In the genomic region with DNA sequence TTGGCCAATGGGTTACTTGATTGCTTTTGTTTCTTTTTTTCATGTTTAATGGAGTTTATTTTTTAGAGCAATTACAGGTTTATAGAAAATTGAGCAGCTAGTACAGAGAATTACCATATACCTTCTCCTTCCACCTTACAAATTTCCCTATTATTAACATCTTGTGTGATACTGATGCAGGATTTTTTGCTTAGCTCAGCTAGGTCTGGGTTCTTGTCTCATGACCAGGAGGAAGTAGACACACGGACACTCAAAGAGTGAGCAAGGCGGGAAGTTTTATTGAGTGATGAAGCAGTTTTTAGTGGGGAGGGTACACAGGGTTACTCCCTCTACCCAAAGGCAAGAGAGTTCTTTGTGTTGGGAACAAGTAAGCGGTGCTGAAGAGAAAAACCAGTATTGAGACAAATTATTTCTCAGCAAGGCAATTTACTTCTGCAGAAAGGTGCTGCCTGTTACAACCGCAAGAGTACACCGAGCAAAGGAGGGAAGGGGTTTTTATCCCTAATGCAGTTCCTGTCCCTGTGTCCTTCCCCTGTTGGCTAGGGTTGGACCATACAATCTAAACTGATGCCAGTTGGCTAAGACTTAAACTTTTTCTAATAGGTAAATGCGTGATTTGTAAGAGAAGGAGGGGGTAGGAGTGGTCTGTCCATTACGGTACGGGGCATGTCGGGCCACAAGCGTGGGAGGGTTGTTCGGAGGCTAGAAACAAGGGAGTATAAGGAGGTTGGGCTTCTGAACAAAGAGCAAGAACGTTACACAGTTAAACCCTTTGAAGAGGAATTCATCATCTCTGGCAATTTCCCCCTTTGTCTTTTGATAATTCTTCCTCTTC, we compare ENCODE assay signal across 1 cellular context.
TF ChIP-seq lines count a peak whose summit lies in the region.

No MANE protein-coding gene starts in this region.

TF ChIP-seq in K562, 482 proteins besides CTCF, POLR2A, EP300 and RAD21 (continued from another document and continues in another):
- TF ChIP-seq, protein P1, sequence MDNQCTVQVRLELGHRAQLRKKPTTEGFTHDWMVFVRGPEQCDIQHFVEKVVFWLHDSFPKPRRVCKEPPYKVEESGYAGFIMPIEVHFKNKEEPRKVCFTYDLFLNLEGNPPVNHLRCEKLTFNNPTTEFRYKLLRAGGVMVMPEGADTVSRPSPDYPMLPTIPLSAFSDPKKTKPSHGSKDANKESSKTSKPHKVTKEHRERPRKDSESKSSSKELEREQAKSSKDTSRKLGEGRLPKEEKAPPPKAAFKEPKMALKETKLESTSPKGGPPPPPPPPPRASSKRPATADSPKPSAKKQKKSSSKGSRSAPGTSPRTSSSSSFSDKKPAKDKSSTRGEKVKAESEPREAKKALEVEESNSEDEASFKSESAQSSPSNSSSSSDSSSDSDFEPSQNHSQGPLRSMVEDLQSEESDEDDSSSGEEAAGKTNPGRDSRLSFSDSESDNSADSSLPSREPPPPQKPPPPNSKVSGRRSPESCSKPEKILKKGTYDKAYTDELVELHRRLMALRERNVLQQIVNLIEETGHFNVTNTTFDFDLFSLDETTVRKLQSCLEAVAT (IDR thresholded peaks at IDR 0.05): no peak
- TF ChIP-seq ZNF445 (CRISPR knock-in tag; IDR thresholded peaks at IDR 0.05; ENCODE audit: low read depth): peak; percentile 74; the same call in 1 of the 2 replicates
- peak; percentile 97 for TF ChIP-seq TRIM28 (IDR thresholded peaks at IDR 0.05)
- TF ChIP-seq POLR3A (IDR thresholded peaks at IDR 0.05; ENCODE audit: borderline replicate concordance, extremely low read depth, insufficient read depth, insufficient read length): no peak
- TF ChIP-seq STAT5A (IDR thresholded peaks at IDR 0.05; ENCODE audit: borderline replicate concordance, low read length): no peak
- no peak for TF ChIP-seq HDGF (IDR thresholded peaks at IDR 0.05)
- TF ChIP-seq CUX1 (CRISPR knock-in tag; IDR thresholded peaks at IDR 0.05): no peak
- TF ChIP-seq, protein P2, sequence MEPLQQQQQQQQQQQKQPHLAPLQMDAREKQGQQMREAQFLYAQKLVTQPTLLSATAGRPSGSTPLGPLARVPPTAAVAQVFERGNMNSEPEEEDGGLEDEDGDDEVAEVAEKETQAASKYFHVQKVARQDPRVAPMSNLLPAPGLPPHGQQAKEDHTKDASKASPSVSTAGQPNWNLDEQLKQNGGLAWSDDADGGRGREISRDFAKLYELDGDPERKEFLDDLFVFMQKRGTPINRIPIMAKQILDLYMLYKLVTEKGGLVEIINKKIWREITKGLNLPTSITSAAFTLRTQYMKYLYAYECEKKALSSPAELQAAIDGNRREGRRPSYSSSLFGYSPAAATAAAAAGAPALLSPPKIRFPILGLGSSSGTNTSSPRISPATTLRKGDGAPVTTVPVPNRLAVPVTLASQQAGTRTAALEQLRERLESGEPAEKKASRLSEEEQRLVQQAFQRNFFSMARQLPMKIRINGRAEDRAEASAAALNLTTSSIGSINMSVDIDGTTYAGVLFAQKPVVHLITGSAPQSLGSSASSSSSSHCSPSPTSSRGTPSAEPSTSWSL (CRISPR knock-in tag; IDR thresholded peaks at IDR 0.05; ENCODE audit: borderline replicate concordance): no peak
- TF ChIP-seq TRIM24 (IDR thresholded peaks at IDR 0.05): peak; percentile 13 to 76; a peak in 2 of 4 replicates
- no peak for TF ChIP-seq GTF2F1 (IDR thresholded peaks at IDR 0.05; ENCODE audit: low read depth, low read length)
- TF ChIP-seq ZNF354B (CRISPR knock-in tag; IDR thresholded peaks at IDR 0.05): no peak
- TF ChIP-seq ZFP36 (IDR thresholded peaks at IDR 0.05; ENCODE audit: low read depth, low read length, partially characterized antibody): no peak
- no peak for TF ChIP-seq MYC (IDR thresholded peaks at IDR 0.05; ENCODE audit: low read depth, low read length)
- no peak for TF ChIP-seq MYC (CRISPR knock-in tag; IDR thresholded peaks at IDR 0.05; ENCODE audit: borderline replicate concordance, low read depth)
- TF ChIP-seq, protein P3, sequence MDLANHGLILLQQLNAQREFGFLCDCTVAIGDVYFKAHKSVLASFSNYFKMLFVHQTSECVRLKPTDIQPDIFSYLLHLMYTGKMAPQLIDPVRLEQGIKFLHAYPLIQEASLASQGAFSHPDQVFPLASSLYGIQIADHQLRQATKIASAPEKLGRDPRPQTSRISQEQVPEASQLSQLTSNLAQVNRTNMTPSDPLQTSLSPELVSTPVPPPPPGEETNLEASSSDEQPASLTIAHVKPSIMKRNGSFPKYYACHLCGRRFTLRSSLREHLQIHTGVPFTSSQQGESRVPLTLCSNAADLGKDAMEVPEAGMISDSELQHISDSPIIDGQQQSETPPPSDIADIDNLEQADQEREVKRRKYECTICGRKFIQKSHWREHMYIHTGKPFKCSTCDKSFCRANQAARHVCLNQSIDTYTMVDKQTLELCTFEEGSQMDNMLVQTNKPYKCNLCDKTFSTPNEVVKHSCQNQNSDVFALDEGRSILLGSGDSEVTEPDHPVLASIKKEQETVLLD (IDR thresholded peaks at IDR 0.05): no peak
- TF ChIP-seq SMAD2 (IDR thresholded peaks at IDR 0.05; ENCODE audit: low read depth, low read length): no peak
- TF ChIP-seq ZNF140 (CRISPR knock-in tag; IDR thresholded peaks at IDR 0.05): no peak
- TF ChIP-seq ARID2 (IDR thresholded peaks at IDR 0.05): no peak
- peak in 1 of 2 experiments; percentile 99; a peak in 2 of 3 replicates for TF ChIP-seq CBX3 (IDR thresholded peaks at IDR 0.05; ENCODE audit: borderline replicate concordance in 1 of 2, low read length in 2 of 2)
- TF ChIP-seq, protein P4, sequence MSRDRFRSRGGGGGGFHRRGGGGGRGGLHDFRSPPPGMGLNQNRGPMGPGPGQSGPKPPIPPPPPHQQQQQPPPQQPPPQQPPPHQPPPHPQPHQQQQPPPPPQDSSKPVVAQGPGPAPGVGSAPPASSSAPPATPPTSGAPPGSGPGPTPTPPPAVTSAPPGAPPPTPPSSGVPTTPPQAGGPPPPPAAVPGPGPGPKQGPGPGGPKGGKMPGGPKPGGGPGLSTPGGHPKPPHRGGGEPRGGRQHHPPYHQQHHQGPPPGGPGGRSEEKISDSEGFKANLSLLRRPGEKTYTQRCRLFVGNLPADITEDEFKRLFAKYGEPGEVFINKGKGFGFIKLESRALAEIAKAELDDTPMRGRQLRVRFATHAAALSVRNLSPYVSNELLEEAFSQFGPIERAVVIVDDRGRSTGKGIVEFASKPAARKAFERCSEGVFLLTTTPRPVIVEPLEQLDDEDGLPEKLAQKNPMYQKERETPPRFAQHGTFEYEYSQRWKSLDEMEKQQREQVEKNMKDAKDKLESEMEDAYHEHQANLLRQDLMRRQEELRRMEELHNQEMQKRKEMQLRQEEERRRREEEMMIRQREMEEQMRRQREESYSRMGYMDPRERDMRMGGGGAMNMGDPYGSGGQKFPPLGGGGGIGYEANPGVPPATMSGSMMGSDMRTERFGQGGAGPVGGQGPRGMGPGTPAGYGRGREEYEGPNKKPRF (IDR thresholded peaks at IDR 0.05; ENCODE audit: low read depth, low read length): no peak
- no peak for TF ChIP-seq SREBF2 (CRISPR knock-in tag; IDR thresholded peaks at IDR 0.05)
- TF ChIP-seq, protein P5, sequence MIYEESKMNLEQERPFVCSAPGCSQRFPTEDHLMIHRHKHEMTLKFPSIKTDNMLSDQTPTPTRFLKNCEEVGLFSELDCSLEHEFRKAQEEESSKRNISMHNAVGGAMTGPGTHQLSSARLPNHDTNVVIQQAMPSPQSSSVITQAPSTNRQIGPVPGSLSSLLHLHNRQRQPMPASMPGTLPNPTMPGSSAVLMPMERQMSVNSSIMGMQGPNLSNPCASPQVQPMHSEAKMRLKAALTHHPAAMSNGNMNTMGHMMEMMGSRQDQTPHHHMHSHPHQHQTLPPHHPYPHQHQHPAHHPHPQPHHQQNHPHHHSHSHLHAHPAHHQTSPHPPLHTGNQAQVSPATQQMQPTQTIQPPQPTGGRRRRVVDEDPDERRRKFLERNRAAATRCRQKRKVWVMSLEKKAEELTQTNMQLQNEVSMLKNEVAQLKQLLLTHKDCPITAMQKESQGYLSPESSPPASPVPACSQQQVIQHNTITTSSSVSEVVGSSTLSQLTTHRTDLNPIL (CRISPR knock-in tag; IDR thresholded peaks at IDR 0.05): no peak
- no peak for TF ChIP-seq ZNF143 (CRISPR knock-in tag; IDR thresholded peaks at IDR 0.05)
- no peak for TF ChIP-seq HCFC1 (IDR thresholded peaks at IDR 0.05; ENCODE audit: low read depth, low read length)
- no peak for TF ChIP-seq ETV6 (IDR thresholded peaks at IDR 0.05; ENCODE audit: borderline replicate concordance in 1 of 2, low read depth in 2 of 2, low read length in 1 of 2)
- TF ChIP-seq ETV6 (CRISPR knock-in tag; IDR thresholded peaks at IDR 0.05; ENCODE audit: borderline replicate concordance): no peak
- no peak for TF ChIP-seq ZNF699 (CRISPR knock-in tag; IDR thresholded peaks at IDR 0.05; ENCODE audit: insufficient replicate concordance)
- no peak for TF ChIP-seq ZNF707 (CRISPR knock-in tag; conservative IDR thresholded peaks at IDR 0.05)
- no peak for TF ChIP-seq SAFB (IDR thresholded peaks at IDR 0.05; ENCODE audit: borderline replicate concordance, low read depth, low read length)
- TF ChIP-seq TFE3 (CRISPR knock-in tag; IDR thresholded peaks at IDR 0.05): no peak
- TF ChIP-seq HMBOX1 (IDR thresholded peaks at IDR 0.05): no peak
- TF ChIP-seq PTRF (tag; IDR thresholded peaks at IDR 0.05): no peak
- no peak for TF ChIP-seq ZNF696 (CRISPR knock-in tag; conservative IDR thresholded peaks at IDR 0.05)
- no peak for TF ChIP-seq IRF2 (CRISPR knock-in tag; IDR thresholded peaks at IDR 0.05)
- TF ChIP-seq ZNF41 (CRISPR knock-in tag; conservative IDR thresholded peaks at IDR 0.05): no peak
- TF ChIP-seq USF1 (CRISPR knock-in tag; IDR thresholded peaks at IDR 0.05): no peak
- no peak for TF ChIP-seq PRPF4 (IDR thresholded peaks at IDR 0.05; ENCODE audit: insufficient read depth, low read depth, low read length, poor library complexity, severe bottlenecking)
- no peak for TF ChIP-seq SLC30A9 (CRISPR knock-in tag; IDR thresholded peaks at IDR 0.05)
- TF ChIP-seq, protein P6, sequence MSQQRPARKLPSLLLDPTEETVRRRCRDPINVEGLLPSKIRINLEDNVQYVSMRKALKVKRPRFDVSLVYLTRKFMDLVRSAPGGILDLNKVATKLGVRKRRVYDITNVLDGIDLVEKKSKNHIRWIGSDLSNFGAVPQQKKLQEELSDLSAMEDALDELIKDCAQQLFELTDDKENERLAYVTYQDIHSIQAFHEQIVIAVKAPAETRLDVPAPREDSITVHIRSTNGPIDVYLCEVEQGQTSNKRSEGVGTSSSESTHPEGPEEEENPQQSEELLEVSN (IDR thresholded peaks at IDR 0.05; ENCODE audit: borderline replicate concordance in 1 of 2, extremely low read depth in 1 of 2, insufficient read depth in 1 of 2, insufficient read length in 1 of 2, low read depth in 1 of 2, low read length in 1 of 2, poor library complexity in 1 of 2, severe bottlenecking in 1 of 2): no peak
- TF ChIP-seq KDM2B (CRISPR knock-in tag; IDR thresholded peaks at IDR 0.05): no peak
- TF ChIP-seq FOS (IDR thresholded peaks at IDR 0.05; ENCODE audit: extremely low read depth, insufficient read length): no peak
